ENCODE assay signal across 13 cellular contexts in the genomic region with DNA sequence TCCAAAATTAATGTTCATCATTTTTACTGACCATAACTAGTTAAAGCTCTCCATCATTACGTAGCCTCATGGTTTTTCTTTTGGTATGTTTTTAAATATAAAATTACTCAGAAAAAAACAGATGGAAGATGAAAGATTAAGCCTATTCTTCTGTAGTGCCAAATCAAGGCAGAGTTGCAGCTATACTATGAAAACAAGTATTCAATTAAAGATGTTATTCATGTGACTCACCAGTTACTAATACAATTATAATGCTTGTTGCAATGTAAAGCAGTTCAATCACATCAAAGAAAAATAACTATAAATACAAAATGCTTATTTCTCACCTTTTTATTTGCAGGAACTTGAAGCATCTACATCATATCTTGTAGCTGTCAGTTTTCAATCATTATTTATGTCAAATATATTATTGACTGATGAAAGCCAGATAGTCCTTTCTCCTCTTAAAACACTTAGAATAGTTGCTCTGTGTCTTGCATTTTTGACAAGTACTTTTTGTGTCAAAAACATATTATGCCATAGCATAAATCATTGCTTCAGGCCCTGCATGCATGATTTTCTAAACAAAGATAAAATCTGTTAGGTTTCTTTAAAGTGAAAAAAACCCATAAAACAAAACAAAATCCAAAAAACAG. TPM values are rescaled to one million over a fixed set of nuclear protein-coding genes. Genes with fewer than 3 reads are reported as not detected.
DNase-seq lines count a peak whose midpoint lies in the region; ATAC-seq, FAIRE-seq and TF ChIP-seq lines count a peak whose summit lies in the region.
"Had no signal": no experiment of that assay in that cellular context is flagged by ENCODE, and none has a peak within 500 bp of the region (broad histone marks: within the 10 kb centered on the region; RNA-seq: fewer than 3 reads in every experiment).

No MANE protein-coding gene starts in this region.

- no peaks in the 10 kb centered on the region for H3F3A ChIP-seq in GM23248 (ENCODE audit: insufficient read depth)

- H3K36me3 Mint-ChIP-seq in astrocyte (ENCODE audit: low read depth, unreplicated experiment), result no peaks in the 10 kb centered on the region
- H3K36me3 Mint-ChIP-seq: CD8-positive, alpha-beta memory T cell had no signal

- H3K9me2 ChIP-seq in GM23248 (ENCODE audit: insufficient read depth), result no peaks in the 10 kb centered on the region

- DNase-seq in GM23248, result peak; percentile 7
- peak; percentile 40 for DNase-seq in astrocyte (ENCODE audit: low read depth)
- peak; percentile 5 for DNase-seq in fibroblast of the aortic adventitia (ENCODE audit: low read depth)
- no peak for DNase-seq in glomerular visceral epithelial cell (ENCODE audit: extremely low spot score)
- DNase-seq in kidney, result no peak
- DNase-seq: CD8-positive, alpha-beta memory T cell; H9; NCI-H1436 treated with DMSO at 0.1 percent for 48 hours; NCI-H2081 had no signal

- no peak overlapping the region for H3K27ac Mint-ChIP-seq in astrocyte (ENCODE audit: unreplicated experiment)
- H3K27ac Mint-ChIP-seq: CD8-positive, alpha-beta memory T cell; H9 had no signal

- peak; percentile 9 for FAIRE-seq in astrocyte (lab: Jason Lieb, UNC)
- FAIRE-seq in kidney (lab: Jason Lieb, UNC), result no peak
- FAIRE-seq: HTR-8/SVneo had no signal

- TF ChIP-seq CTCF in astrocyte (IDR thresholded peaks at IDR 0.05; ENCODE audit: insufficient read depth, low read depth, low read length), result no peak
- TF ChIP-seq CTCF in fibroblast of the aortic adventitia (IDR thresholded peaks at IDR 0.05; ENCODE audit: insufficient read depth, low read length), result no peak
- no peak for TF ChIP-seq CTCF in kidney (IDR thresholded peaks at IDR 0.05; ENCODE audit: borderline replicate concordance, extremely low read depth, insufficient read depth)

- no peaks in the 10 kb centered on the region for H3K27me3 Mint-ChIP-seq in astrocyte (ENCODE audit: low read depth, unreplicated experiment)

- in situ Hi-C loops in GM23248 (cut with MboI), result no loop called here

- H3K27ac ChIP-seq in GM23248 (no peak overlapping the region), astrocyte (ENCODE audit: low read depth, low read length) (no peak overlapping the region), kidney (ENCODE audit: low read depth in 2 of 2, low read length in 2 of 2) (no peak overlapping the region)
- H3K27ac ChIP-seq: BLaER1 had no signal

- H3K4me3 Mint-ChIP-seq in astrocyte (ENCODE audit: unreplicated experiment), result no peak overlapping the region
- H3K4me3 Mint-ChIP-seq: CD8-positive, alpha-beta memory T cell; H9 had no signal

- H3K27me3 ChIP-seq in GM23248 (replicated peaks; ENCODE audit: insufficient read depth) (no peaks in the 10 kb centered on the region), astrocyte (ENCODE audit: insufficient read depth, low read length) (no peaks in the 10 kb centered on the region), skeletal muscle satellite cell (ENCODE audit: control insufficient read depth, insufficient read depth, low read length) (no peaks in the 10 kb centered on the region)
- H3K27me3 ChIP-seq: BLaER1 had no signal

- H4K20me1 ChIP-seq in GM23248 (ENCODE audit: insufficient read depth), result no peaks in the 10 kb centered on the region
- H4K20me1 ChIP-seq in astrocyte (ENCODE audit: insufficient read depth, low read length), result no peaks in the 10 kb centered on the region
- H4K20me1 ChIP-seq: BLaER1 had no signal

- H3K79me2 ChIP-seq in GM23248 (ENCODE audit: insufficient read depth) (no peaks in the 10 kb centered on the region), astrocyte (ENCODE audit: insufficient read depth, low read length) (no peaks in the 10 kb centered on the region)

- no peak overlapping the region for H3K4me3 ChIP-seq in GM23248
- no peak overlapping the region for H3K4me3 ChIP-seq in astrocyte (ENCODE audit: insufficient read depth, low read depth, low read length)
- H3K4me3 ChIP-seq in fibroblast of the aortic adventitia (ENCODE audit: low read depth, low read length), result no peak overlapping the region
- H3K4me3 ChIP-seq in skeletal muscle satellite cell (ENCODE audit: low read length), result no peak overlapping the region
- H3K4me3 ChIP-seq in kidney (ENCODE audit: low read length in 2 of 2), result no peak overlapping the region
- H3K4me3 ChIP-seq: BLaER1 had no signal

- H3K36me3 ChIP-seq in GM23248 (ENCODE audit: low read depth) (no peaks in the 10 kb centered on the region), astrocyte (ENCODE audit: insufficient read depth, low read length) (no peaks in the 10 kb centered on the region), skeletal muscle satellite cell (ENCODE audit: insufficient read depth, low read length) (no peaks in the 10 kb centered on the region), kidney (ENCODE audit: control insufficient read depth in 1 of 2, insufficient read depth in 2 of 2, low read length in 2 of 2) (no peaks in the 10 kb centered on the region)
- H3K36me3 ChIP-seq: BLaER1 had no signal

- WGBS in GM23248 (ENCODE audit: low coverage in 1 of 2, low lambda C conversion rate in 2 of 2, missing lambda C conversion rate in 2 of 2), 2 experiments, result 0 to 5% methylated on average over 1 of the region's 1 CpG

- H3K9ac ChIP-seq in GM23248 (no peak overlapping the region), astrocyte (ENCODE audit: low read length) (no peak overlapping the region), skeletal muscle satellite cell (ENCODE audit: low read depth, low read length) (no peak overlapping the region), kidney (ENCODE audit: low read length in 2 of 2) (no peak overlapping the region)
- H3K9ac ChIP-seq: BLaER1 had no signal

- H2AFZ ChIP-seq in GM23248 (no peak overlapping the region), astrocyte (ENCODE audit: low read depth, low read length) (no peak overlapping the region)

- no peaks in the 10 kb centered on the region for H3K4me1 Mint-ChIP-seq in astrocyte (ENCODE audit: low read depth, unreplicated experiment)
- H3K4me1 Mint-ChIP-seq: CD8-positive, alpha-beta memory T cell had no signal

- intact Hi-C loops in kidney (cut with DNase I), result no loop called here

- ATAC-seq in GM19467 (IDR thresholded peaks at IDR 0.05; ENCODE audit: unreplicated experiment), result no peak

- H3K4me1 ChIP-seq in GM23248 (ENCODE audit: insufficient read depth), result no peaks in the 10 kb centered on the region
- peaks cover 15% of the 10 kb centered on the region for H3K4me1 ChIP-seq in astrocyte (ENCODE audit: insufficient read depth, low read length)
- H3K4me1 ChIP-seq in skeletal muscle satellite cell (ENCODE audit: control insufficient read depth, insufficient read depth, low read length), result peaks cover 25% of the 10 kb centered on the region
- H3K4me1 ChIP-seq in kidney (ENCODE audit: control insufficient read depth in 1 of 2, insufficient read depth in 1 of 2, low read depth in 1 of 2, low read length in 2 of 2), result no peaks in the 10 kb centered on the region
- H3K4me1 ChIP-seq: BLaER1 had no signal

- H3K4me2 ChIP-seq in GM23248 (ENCODE audit: unreplicated experiment) (no peak overlapping the region), astrocyte (ENCODE audit: low read length) (peak overlapping the region; percentile 35), skeletal muscle satellite cell (ENCODE audit: low read length) (peak overlapping the region; percentile 26)
- H3K4me2 ChIP-seq: BLaER1 had no signal

- H3K9me3 Mint-ChIP-seq in astrocyte (ENCODE audit: unreplicated experiment), result peaks cover 3% of the 10 kb centered on the region

- no peaks in the 10 kb centered on the region for H3K9me3 ChIP-seq in GM23248 (ENCODE audit: low read depth)
- no peaks in the 10 kb centered on the region for H3K9me3 ChIP-seq in astrocyte (ENCODE audit: insufficient read depth, low read depth, low read length)
- no peaks in the 10 kb centered on the region for H3K9me3 ChIP-seq in skeletal muscle satellite cell (replicated peaks; ENCODE audit: low read length)
- no peaks in the 10 kb centered on the region for H3K9me3 ChIP-seq in kidney (ENCODE audit: control insufficient read depth in 1 of 2, low read length in 2 of 2)
- H3K9me3 ChIP-seq: BLaER1 had no signal

RNA-seq across cellular contexts. Expression of a gene that starts 36.0 kb away (rescaled TPM):
- 2.8 and 9.2 TPM in 2 replicates for total RNA-seq in GM23248 (2014; rRNA removed; shearing (Covaris generic))
- polyA plus RNA-seq in GM23248 (2016; fragmentation: Nextera tagmentation; extraction: Ambion mirVana) (1.4 and 1.5 TPM in 2 replicates), kidney (ENCODE audit: insufficient read depth, low read depth, low replicate concordance) (1.6 TPM)
- total RNA-seq in astrocyte (0.87 and 1.4 TPM in 2 replicates), fibroblast of the aortic adventitia (ENCODE audit: low replicate concordance) (1.1 and 10.0 TPM in 2 replicates), kidney (18.6 TPM)
- 0.25 TPM in 1 of 2 replicates, not detected in the other for total RNA-seq in skeletal muscle satellite cell (2012; rRNA removed)
- total RNA-seq: CD8-positive, alpha-beta memory T cell had no signal
- polyA plus RNA-seq: CD8-positive, alpha-beta memory T cell had no signal

Comparison
In these comparisons a context has a peak if more than half of its experiments do, and no peak if none do; other contexts are left out.
1. DNase-seq: peak in GM23248 (single experiment), astrocyte (single experiment) and fibroblast of the aortic adventitia (single experiment); none in glomerular visceral epithelial cell (single experiment) and kidney (single experiment).